2 cellular contexts compared by ENCODE assay signal in the genomic region with DNA sequence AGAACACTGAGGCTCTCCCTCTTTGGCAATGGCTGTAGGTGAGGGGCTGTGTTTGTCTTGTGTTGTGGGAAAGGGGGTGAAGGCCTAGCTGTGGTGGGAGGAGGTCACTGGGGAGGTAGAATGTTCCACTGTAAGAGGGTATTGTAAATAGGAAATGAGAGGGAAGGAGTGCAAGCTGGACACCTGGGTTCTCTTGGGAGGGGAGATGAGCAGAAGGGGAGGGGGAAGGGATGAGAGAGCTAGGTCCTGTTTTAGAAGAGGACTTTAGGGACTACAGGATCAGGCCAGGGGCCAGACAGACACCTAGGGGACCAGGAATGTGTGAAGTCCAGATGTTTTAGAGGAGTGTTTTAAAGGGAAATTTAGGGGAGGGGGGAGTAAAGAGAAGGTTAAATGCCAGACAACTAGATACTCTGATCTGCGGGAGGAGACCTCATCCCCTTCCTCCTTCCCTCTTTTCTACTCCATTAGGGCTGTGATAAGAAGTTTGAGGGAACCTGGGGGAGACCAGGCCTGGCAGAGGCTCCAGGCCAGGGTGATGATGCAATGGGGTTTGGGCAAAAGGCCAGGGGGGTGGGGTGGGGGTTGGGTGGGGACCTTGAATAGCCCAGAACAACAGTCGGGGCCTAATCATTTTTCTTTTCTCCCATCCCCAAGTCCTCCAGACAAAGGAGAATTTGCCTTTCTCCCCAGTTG.
TF ChIP-seq lines count a peak whose summit lies in the region.

No MANE protein-coding gene starts in this region.

TF ChIP-seq in A549, 52 proteins besides CTCF, POLR2A, EP300 and RAD21:
- no peak for TF ChIP-seq MAZ (IDR thresholded peaks at IDR 0.05; ENCODE audit: borderline replicate concordance, low read depth, low read length)
- TF ChIP-seq CEBPB (IDR thresholded peaks at IDR 0.05), result peak in 1 of 2 experiments; percentile 63; a peak in 2 of 4 replicates

TF ChIP-seq in IMR-90, 13 proteins besides CTCF, POLR2A, EP300 and RAD21:
- TF ChIP-seq CEBPB (IDR thresholded peaks at IDR 0.05; ENCODE audit: low read depth, low read length) (peak; percentile 84), MAZ (IDR thresholded peaks at IDR 0.05; ENCODE audit: borderline replicate concordance, low read depth, low read length) (no peak), RFX5 (IDR thresholded peaks at IDR 0.05; ENCODE audit: low read depth, low read length) (no peak), MAFK (IDR thresholded peaks at IDR 0.05; ENCODE audit: low read depth, low read length) (no peak), SMC3 (IDR thresholded peaks at IDR 0.05; ENCODE audit: low read depth, low read length) (no peak), MXI1 (IDR thresholded peaks at IDR 0.05; ENCODE audit: borderline replicate concordance, low read depth, low read length) (no peak)
